In genomic region chr17:44941712-44942331, GRCh38 we compare ENCODE assay signal across 12 cellular contexts. TPM values are rescaled to one million over a fixed set of nuclear protein-coding genes. Genes with fewer than 3 reads are reported as not detected.
DNase-seq lines count a peak whose midpoint lies in the region; ATAC-seq and TF ChIP-seq lines count a peak whose summit lies in the region.
"Had no signal": no experiment of that assay in that cellular context is flagged by ENCODE, and none has a peak within 500 bp of the region (broad histone marks: within the 10 kb centered on the region; RNA-seq: fewer than 3 reads in every experiment).

No MANE protein-coding gene starts in this region.

- no peak overlapping the region for H2AFZ ChIP-seq in OCI-LY7 (ENCODE audit: low read length)
- H2AFZ ChIP-seq in neural progenitor cell (replicated peaks): no peak overlapping the region

- H3K27ac ChIP-seq in OCI-LY7 (ENCODE audit: low read depth, low read length, poor library complexity, severe bottlenecking): no peak overlapping the region
- peak overlapping the region; percentile 27 for H3K27ac ChIP-seq in neural progenitor cell
- no peak overlapping the region for H3K27ac ChIP-seq in esophagus muscularis mucosa (replicated peaks in 1 of 4)

- H3K4me3 Mint-ChIP-seq in central memory CD8-positive, alpha-beta T cell: no peak overlapping the region
- no peak overlapping the region for H3K4me3 Mint-ChIP-seq in neural progenitor cell

- no peak for DNase-seq in activated CD4-positive, CD25-positive, alpha-beta regulatory T cell treated with anti-CD3 and anti-CD28 coated beads, Interleukin-2, amount 50 U/mL, for 72 hours
- DNase-seq in OCI-LY7 (ENCODE audit: low spot score) (no peak), neural progenitor cell (ENCODE audit: low spot score) (no peak), esophagus muscularis mucosa (ENCODE audit: extremely low spot score) (no peak), globus pallidus (ENCODE audit: low spot score) (no peak)
- DNase-seq in central memory CD8-positive, alpha-beta T cell (ENCODE audit: low spot score in 2 of 2): no peak
- DNase-seq: NCI-H1105, NCI-H748 treated with DMSO at 0.1 percent for 48 hours had no signal

- H3K27me3 ChIP-seq in neural progenitor cell (no peaks in the 10 kb centered on the region), esophagus muscularis mucosa (peaks cover 0 to 7% (median 0%) of the 10 kb centered on the region in 4 donors)

- ATAC-seq in activated CD4-positive, CD25-positive, alpha-beta regulatory T cell treated with anti-CD3 and anti-CD28 coated beads, Interleukin-2, amount 50 U/mL, for 24 hours: peak; percentile 38 to 55
- no peak for ATAC-seq in central memory CD8-positive, alpha-beta T cell (replicated peaks; ENCODE audit: extremely low read depth, poor library complexity, severe bottlenecking)
- no peak for ATAC-seq in GM18907 (IDR thresholded peaks at IDR 0.05; ENCODE audit: unreplicated experiment)
- ATAC-seq: sciatic nerve had no signal

- H3K9me2 ChIP-seq in OCI-LY7 (ENCODE audit: insufficient read depth, low read length): no peaks in the 10 kb centered on the region

- peaks cover 30% of the 10 kb centered on the region for H3K4me1 ChIP-seq in OCI-LY7 (ENCODE audit: insufficient read depth, low read length, poor library complexity, severe bottlenecking)
- peaks cover 11% of the 10 kb centered on the region for H3K4me1 ChIP-seq in neural progenitor cell
- peaks cover 0 to 12% (median 11%) of the 10 kb centered on the region in 4 donors for H3K4me1 ChIP-seq in esophagus muscularis mucosa
- H3K4me1 ChIP-seq: tibial nerve had no signal

- peaks cover 10% of the 10 kb centered on the region for H3K9me3 ChIP-seq in OCI-LY7 (ENCODE audit: low read length)
- H3K9me3 ChIP-seq in neural progenitor cell (ENCODE audit: low read depth): no peaks in the 10 kb centered on the region
- H3K9me3 ChIP-seq in esophagus muscularis mucosa: no peaks in the 10 kb centered on the region

- H3K9me3 Mint-ChIP-seq in central memory CD8-positive, alpha-beta T cell: no peaks in the 10 kb centered on the region
- H3K9me3 Mint-ChIP-seq in neural progenitor cell: peaks cover 3% of the 10 kb centered on the region

- H3K4me2 ChIP-seq in OCI-LY7 (ENCODE audit: low read length) (peak overlapping the region; percentile 24; the same call in 1 of the 2 replicates), neural progenitor cell (no peak overlapping the region)

- H3K4me3 ChIP-seq in OCI-LY7 (ENCODE audit: low read depth, low read length, poor library complexity, severe bottlenecking): no peak overlapping the region
- no peak overlapping the region for H3K4me3 ChIP-seq in neural progenitor cell
- H3K4me3 ChIP-seq in esophagus muscularis mucosa: no peak overlapping the region
- H3K4me3 ChIP-seq: tibial nerve had no signal

- POLR2A ChIA-PET in OCI-LY7 (lab: Charles Lee): no interaction called here

- H3F3A ChIP-seq in neural progenitor cell (ENCODE audit: low read depth): peaks cover 19% of the 10 kb centered on the region

- TF ChIP-seq EP300 in esophagus muscularis mucosa (IDR thresholded peaks at IDR 0.05): no peak

- H3K27me3 Mint-ChIP-seq in central memory CD8-positive, alpha-beta T cell: no peaks in the 10 kb centered on the region
- H3K27me3 Mint-ChIP-seq in neural progenitor cell (ENCODE audit: insufficient read depth, low read depth): peaks cover 4% of the 10 kb centered on the region

- peaks cover 99% of the 10 kb centered on the region for H3K36me3 ChIP-seq in OCI-LY7 (ENCODE audit: insufficient read depth, low read length)
- peaks cover 32% of the 10 kb centered on the region for H3K36me3 ChIP-seq in neural progenitor cell
- no peaks in the 10 kb centered on the region for H3K36me3 ChIP-seq in esophagus muscularis mucosa
- H3K36me3 ChIP-seq: tibial nerve had no signal

- TF ChIP-seq POLR2A in esophagus muscularis mucosa (IDR thresholded peaks at IDR 0.05; ENCODE audit: low read depth): no peak

- CTCF ChIA-PET in OCI-LY7 (lab: Charles Lee; ENCODE audit: unreplicated experiment): no interaction called here

- 75% methylated on average over 9 of the region's 9 CpGs for WGBS in esophagus muscularis mucosa

- peaks cover 100% of the 10 kb centered on the region for H3K79me2 ChIP-seq in OCI-LY7 (ENCODE audit: insufficient read depth, low read depth, low read length)
- peaks cover 100% of the 10 kb centered on the region for H3K79me2 ChIP-seq in neural progenitor cell (ENCODE audit: low read depth)

- no TSS peak for BruUV-seq in OCI-LY7 (replicated peaks; lab: Mats Ljungman, UMichigan)

- no peak for TF ChIP-seq CTCF in OCI-LY7 (conservative IDR thresholded peaks at IDR 0.05; ENCODE audit: low read length)
- no peak for TF ChIP-seq CTCF in neural progenitor cell (IDR thresholded peaks at IDR 0.05)
- TF ChIP-seq CTCF in esophagus muscularis mucosa (IDR thresholded peaks at IDR 0.05): no peak

- peaks cover 4% of the 10 kb centered on the region for H3K36me3 Mint-ChIP-seq in central memory CD8-positive, alpha-beta T cell (ENCODE audit: insufficient read depth)
- peaks cover 58% of the 10 kb centered on the region for H3K36me3 Mint-ChIP-seq in neural progenitor cell

- H3K4me1 Mint-ChIP-seq in central memory CD8-positive, alpha-beta T cell: peaks cover 8% of the 10 kb centered on the region
- H3K4me1 Mint-ChIP-seq in neural progenitor cell: peaks cover 15% of the 10 kb centered on the region

- H4K20me1 ChIP-seq in OCI-LY7 (ENCODE audit: insufficient read depth, low read length) (peaks cover 6% of the 10 kb centered on the region; the same call in 1 of the 2 replicates), neural progenitor cell (ENCODE audit: low read depth) (peaks cover 64% of the 10 kb centered on the region)

- no peak overlapping the region for H3K9ac ChIP-seq in neural progenitor cell

- H3K27ac Mint-ChIP-seq in central memory CD8-positive, alpha-beta T cell (ENCODE audit: low read depth): peak overlapping the region; percentile 18
- H3K27ac Mint-ChIP-seq in neural progenitor cell: no peak overlapping the region

- intact Hi-C loops in OCI-LY7 (cut with micrococcal nuclease; ENCODE audit: unreplicated experiment) (no loop called here), esophagus muscularis mucosa (cut with DNase I) (no loop called here)

RNA-seq across cellular contexts. Expression of gene KIF18B, which starts 5.8 kb away (rescaled TPM):
- 33.4 and 42.2 TPM in 2 replicates for total RNA-seq in OCI-LY7 (2014; rRNA removed; shearing (Covaris generic))
- 126 and 146 TPM in 2 replicates for total RNA-seq in OCI-LY7 (2022)
- 15.1 and 46.0 TPM in 2 replicates for total RNA-seq in neural progenitor cell (ENCODE audit: low replicate concordance)
- under 1 TPM in 1 of 4 donors, not detected in 3; 0.17 TPM for total RNA-seq in esophagus muscularis mucosa

RNA-seq across cellular contexts. Expression of gene C1QL1, which starts 26.3 kb away (rescaled TPM):
- total RNA-seq in OCI-LY7 (2014; rRNA removed; shearing (Covaris generic)): not detected in 2 replicates
- total RNA-seq in OCI-LY7 (2022) (not detected in 2 replicates), neural progenitor cell (ENCODE audit: low replicate concordance) (4.7 TPM in 1 of 2 replicates, not detected in the other), esophagus muscularis mucosa (10 to 100 TPM in 1 of 4 donors, 1 to 10 TPM in 3; 3.7 to 10.1 (median 6.3) TPM)

RNA-seq across cellular contexts. Expression of gene GFAP, which starts 26.5 kb away (rescaled TPM):
- total RNA-seq in OCI-LY7 (2014; rRNA removed; shearing (Covaris generic)): 0.51 TPM in 1 of 2 replicates, not detected in the other
- total RNA-seq in OCI-LY7 (2022): not detected in 2 replicates
- total RNA-seq in neural progenitor cell (ENCODE audit: low replicate concordance): 0.45 and 0.46 TPM in 2 replicates
- total RNA-seq in esophagus muscularis mucosa: 1 to 10 TPM in 2 of 4 donors, not detected in 2; 1.2 to 2.8 TPM

RNA-seq across cellular contexts. Expression of gene EFTUD2, which starts 42.6 kb away (rescaled TPM):
- 73.5 and 91.4 TPM in 2 replicates for total RNA-seq in OCI-LY7 (2014; rRNA removed; shearing (Covaris generic))
- total RNA-seq in OCI-LY7 (2022) (133 and 148 TPM in 2 replicates), neural progenitor cell (ENCODE audit: low replicate concordance) (114 and 185 TPM in 2 replicates), esophagus muscularis mucosa (10 to 100 TPM; 46.0 to 49.7 (median 48.3) TPM)

Comparison
In these comparisons a context has a peak if more than half of its experiments do, and no peak if none do; other contexts are left out.
1. ATAC-seq: peak in activated CD4-positive, CD25-positive, alpha-beta regulatory T cell treated with anti-CD3 and anti-CD28 coated beads, Interleukin-2, amount 50 U/mL, for 24 hours (2 of 2); none in central memory CD8-positive, alpha-beta T cell (single experiment) and GM18907 (single experiment).
2. RNA of gene KIF18B, which starts 5.8 kb away (total RNA-seq): 33.4 to 146 TPM in OCI-LY7 and 15.1 to 46.0 TPM in neural progenitor cell; 0.17 TPM in esophagus muscularis mucosa; every median in the first group is over 10 times any median in the second.